Comparison of ENCODE assay signal across 1 cellular context in the genomic region with DNA sequence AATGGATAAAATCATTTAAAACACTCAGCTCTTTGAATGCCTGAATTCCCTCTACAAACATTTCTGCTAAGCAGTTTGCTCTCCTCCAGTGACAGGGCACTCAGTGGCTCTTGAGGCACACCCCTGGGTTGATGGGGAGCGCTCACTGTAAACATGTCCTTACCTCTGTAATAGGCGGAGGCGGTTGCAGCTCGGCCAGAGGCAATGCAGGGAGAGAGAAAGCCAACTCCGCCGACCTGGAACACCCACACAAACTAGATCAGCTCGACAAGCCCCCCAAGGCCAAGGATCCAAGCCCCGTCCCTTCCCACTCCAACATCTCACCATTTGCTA.
TF ChIP-seq lines count a peak whose summit lies in the region.

No MANE protein-coding gene starts in this region.

TF ChIP-seq in HEK293, 187 proteins besides CTCF, POLR2A, EP300 and RAD21 (continued from another document):
- TF ChIP-seq, protein P1, sequence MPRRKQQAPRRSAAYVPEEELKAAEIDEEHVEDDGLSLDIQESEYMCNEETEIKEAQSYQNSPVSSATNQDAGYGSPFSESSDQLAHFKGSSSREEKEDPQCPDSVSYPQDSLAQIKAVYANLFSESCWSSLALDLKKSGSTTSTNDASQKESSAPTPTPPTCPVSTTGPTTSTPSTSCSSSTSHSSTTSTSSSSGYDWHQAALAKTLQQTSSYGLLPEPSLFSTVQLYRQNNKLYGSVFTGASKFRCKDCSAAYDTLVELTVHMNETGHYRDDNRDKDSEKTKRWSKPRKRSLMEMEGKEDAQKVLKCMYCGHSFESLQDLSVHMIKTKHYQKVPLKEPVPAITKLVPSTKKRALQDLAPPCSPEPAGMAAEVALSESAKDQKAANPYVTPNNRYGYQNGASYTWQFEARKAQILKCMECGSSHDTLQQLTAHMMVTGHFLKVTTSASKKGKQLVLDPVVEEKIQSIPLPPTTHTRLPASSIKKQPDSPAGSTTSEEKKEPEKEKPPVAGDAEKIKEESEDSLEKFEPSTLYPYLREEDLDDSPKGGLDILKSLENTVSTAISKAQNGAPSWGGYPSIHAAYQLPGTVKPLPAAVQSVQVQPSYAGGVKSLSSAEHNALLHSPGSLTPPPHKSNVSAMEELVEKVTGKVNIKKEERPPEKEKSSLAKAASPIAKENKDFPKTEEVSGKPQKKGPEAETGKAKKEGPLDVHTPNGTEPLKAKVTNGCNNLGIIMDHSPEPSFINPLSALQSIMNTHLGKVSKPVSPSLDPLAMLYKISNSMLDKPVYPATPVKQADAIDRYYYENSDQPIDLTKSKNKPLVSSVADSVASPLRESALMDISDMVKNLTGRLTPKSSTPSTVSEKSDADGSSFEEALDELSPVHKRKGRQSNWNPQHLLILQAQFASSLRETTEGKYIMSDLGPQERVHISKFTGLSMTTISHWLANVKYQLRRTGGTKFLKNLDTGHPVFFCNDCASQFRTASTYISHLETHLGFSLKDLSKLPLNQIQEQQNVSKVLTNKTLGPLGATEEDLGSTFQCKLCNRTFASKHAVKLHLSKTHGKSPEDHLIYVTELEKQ (tag by site-specific recombination; IDR thresholded peaks at IDR 0.05; ENCODE audit: borderline replicate concordance): no peak
- TF ChIP-seq, protein P2, sequence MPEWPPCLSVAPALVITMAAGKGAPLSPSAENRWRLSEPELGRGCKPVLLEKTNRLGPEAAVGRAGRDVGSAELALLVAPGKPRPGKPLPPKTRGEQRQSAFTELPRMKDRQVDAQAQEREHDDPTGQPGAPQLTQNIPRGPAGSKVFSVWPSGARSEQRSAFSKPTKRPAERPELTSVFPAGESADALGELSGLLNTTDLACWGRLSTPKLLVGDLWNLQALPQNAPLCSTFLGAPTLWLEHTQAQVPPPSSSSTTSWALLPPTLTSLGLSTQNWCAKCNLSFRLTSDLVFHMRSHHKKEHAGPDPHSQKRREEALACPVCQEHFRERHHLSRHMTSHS (tag by site-specific recombination; IDR thresholded peaks at IDR 0.05): no peak
- TF ChIP-seq ZNF146 (tag by site-specific recombination; IDR thresholded peaks at IDR 0.05) (no peak), GLI4 (tag by site-specific recombination; IDR thresholded peaks at IDR 0.05) (0 out of 2 replicates have a peak, but pooled peaks have one; percentile 35), ZFP3 (tag by site-specific recombination; IDR thresholded peaks at IDR 0.05; ENCODE audit: low read depth) (no peak), ZEB2 (tag by site-specific recombination; IDR thresholded peaks at IDR 0.05) (no peak), ZBTB17 (tag by site-specific recombination; IDR thresholded peaks at IDR 0.05) (no peak), ZNF560 (tag by site-specific recombination; IDR thresholded peaks at IDR 0.05; ENCODE audit: borderline replicate concordance) (no peak), ZIC2 (tag by site-specific recombination; IDR thresholded peaks at IDR 0.05) (no peak), ZNF138 (tag by site-specific recombination; IDR thresholded peaks at IDR 0.05; ENCODE audit: borderline replicate concordance) (no peak), ZNF391 (tag by site-specific recombination; IDR thresholded peaks at IDR 0.05; ENCODE audit: borderline replicate concordance, low read depth) (no peak), KLF10 (tag by site-specific recombination; IDR thresholded peaks at IDR 0.05) (no peak), ZNF624 (tag by site-specific recombination; IDR thresholded peaks at IDR 0.05) (no peak), RBAK (tag by site-specific recombination; IDR thresholded peaks at IDR 0.05) (no peak), ZNF626 (tag by site-specific recombination; IDR thresholded peaks at IDR 0.05) (no peak), ZNF501 (tag by site-specific recombination; IDR thresholded peaks at IDR 0.05) (0 out of 2 replicates have a peak, but pooled peaks have one; percentile 22), ZFHX2 (tag by site-specific recombination; conservative IDR thresholded peaks at IDR 0.05) (peak; percentile 94), ZNF558 (tag by site-specific recombination; IDR thresholded peaks at IDR 0.05) (no peak), ZNF121 (tag by site-specific recombination; IDR thresholded peaks at IDR 0.05) (no peak), ZNF785 (tag by site-specific recombination; IDR thresholded peaks at IDR 0.05) (no peak), BCL11A (tag by site-specific recombination; IDR thresholded peaks at IDR 0.05; ENCODE audit: low read depth) (no peak), ZNF549 (tag by site-specific recombination; IDR thresholded peaks at IDR 0.05) (no peak), SP7 (tag by site-specific recombination; IDR thresholded peaks at IDR 0.05) (no peak), ZFP41 (tag by site-specific recombination; IDR thresholded peaks at IDR 0.05; ENCODE audit: borderline replicate concordance) (no peak), ZNF423 (tag by site-specific recombination; IDR thresholded peaks at IDR 0.05) (no peak)
- TF ChIP-seq, protein P3, sequence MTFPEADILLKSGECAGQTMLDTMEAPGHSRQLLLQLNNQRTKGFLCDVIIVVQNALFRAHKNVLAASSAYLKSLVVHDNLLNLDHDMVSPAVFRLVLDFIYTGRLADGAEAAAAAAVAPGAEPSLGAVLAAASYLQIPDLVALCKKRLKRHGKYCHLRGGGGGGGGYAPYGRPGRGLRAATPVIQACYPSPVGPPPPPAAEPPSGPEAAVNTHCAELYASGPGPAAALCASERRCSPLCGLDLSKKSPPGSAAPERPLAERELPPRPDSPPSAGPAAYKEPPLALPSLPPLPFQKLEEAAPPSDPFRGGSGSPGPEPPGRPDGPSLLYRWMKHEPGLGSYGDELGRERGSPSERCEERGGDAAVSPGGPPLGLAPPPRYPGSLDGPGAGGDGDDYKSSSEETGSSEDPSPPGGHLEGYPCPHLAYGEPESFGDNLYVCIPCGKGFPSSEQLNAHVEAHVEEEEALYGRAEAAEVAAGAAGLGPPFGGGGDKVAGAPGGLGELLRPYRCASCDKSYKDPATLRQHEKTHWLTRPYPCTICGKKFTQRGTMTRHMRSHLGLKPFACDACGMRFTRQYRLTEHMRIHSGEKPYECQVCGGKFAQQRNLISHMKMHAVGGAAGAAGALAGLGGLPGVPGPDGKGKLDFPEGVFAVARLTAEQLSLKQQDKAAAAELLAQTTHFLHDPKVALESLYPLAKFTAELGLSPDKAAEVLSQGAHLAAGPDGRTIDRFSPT (tag by site-specific recombination; IDR thresholded peaks at IDR 0.05): no peak
- TF ChIP-seq, protein P4, sequence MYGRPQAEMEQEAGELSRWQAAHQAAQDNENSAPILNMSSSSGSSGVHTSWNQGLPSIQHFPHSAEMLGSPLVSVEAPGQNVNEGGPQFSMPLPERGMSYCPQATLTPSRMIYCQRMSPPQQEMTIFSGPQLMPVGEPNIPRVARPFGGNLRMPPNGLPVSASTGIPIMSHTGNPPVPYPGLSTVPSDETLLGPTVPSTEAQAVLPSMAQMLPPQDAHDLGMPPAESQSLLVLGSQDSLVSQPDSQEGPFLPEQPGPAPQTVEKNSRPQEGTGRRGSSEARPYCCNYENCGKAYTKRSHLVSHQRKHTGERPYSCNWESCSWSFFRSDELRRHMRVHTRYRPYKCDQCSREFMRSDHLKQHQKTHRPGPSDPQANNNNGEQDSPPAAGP (tag by site-specific recombination; IDR thresholded peaks at IDR 0.05): no peak
- TF ChIP-seq, protein P5, sequence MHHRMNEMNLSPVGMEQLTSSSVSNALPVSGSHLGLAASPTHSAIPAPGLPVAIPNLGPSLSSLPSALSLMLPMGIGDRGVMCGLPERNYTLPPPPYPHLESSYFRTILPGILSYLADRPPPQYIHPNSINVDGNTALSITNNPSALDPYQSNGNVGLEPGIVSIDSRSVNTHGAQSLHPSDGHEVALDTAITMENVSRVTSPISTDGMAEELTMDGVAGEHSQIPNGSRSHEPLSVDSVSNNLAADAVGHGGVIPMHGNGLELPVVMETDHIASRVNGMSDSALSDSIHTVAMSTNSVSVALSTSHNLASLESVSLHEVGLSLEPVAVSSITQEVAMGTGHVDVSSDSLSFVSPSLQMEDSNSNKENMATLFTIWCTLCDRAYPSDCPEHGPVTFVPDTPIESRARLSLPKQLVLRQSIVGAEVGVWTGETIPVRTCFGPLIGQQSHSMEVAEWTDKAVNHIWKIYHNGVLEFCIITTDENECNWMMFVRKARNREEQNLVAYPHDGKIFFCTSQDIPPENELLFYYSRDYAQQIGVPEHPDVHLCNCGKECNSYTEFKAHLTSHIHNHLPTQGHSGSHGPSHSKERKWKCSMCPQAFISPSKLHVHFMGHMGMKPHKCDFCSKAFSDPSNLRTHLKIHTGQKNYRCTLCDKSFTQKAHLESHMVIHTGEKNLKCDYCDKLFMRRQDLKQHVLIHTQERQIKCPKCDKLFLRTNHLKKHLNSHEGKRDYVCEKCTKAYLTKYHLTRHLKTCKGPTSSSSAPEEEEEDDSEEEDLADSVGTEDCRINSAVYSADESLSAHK (tag by site-specific recombination; IDR thresholded peaks at IDR 0.05): no peak
- TF ChIP-seq, protein P6, sequence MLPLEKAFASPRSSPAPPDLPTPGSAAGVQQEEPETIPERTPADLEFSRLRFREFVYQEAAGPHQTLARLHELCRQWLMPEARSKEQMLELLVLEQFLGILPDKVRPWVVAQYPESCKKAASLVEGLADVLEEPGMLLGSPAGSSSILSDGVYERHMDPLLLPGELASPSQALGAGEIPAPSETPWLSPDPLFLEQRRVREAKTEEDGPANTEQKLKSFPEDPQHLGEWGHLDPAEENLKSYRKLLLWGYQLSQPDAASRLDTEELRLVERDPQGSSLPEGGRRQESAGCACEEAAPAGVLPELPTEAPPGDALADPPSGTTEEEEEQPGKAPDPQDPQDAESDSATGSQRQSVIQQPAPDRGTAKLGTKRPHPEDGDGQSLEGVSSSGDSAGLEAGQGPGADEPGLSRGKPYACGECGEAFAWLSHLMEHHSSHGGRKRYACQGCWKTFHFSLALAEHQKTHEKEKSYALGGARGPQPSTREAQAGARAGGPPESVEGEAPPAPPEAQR (tag by site-specific recombination; IDR thresholded peaks at IDR 0.05): no peak
- TF ChIP-seq, protein P7, sequence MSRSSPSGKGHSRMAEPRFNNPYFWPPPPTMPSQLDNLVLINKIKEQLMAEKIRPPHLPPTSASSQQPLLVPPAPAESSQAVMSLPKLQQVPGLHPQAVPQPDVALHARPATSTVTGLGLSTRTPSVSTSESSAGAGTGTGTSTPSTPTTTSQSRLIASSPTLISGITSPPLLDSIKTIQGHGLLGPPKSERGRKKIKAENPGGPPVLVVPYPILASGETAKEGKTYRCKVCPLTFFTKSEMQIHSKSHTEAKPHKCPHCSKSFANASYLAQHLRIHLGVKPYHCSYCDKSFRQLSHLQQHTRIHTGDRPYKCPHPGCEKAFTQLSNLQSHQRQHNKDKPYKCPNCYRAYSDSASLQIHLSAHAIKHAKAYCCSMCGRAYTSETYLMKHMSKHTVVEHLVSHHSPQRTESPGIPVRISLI (tag by site-specific recombination; IDR thresholded peaks at IDR 0.05): no peak
- TF ChIP-seq, protein P8, sequence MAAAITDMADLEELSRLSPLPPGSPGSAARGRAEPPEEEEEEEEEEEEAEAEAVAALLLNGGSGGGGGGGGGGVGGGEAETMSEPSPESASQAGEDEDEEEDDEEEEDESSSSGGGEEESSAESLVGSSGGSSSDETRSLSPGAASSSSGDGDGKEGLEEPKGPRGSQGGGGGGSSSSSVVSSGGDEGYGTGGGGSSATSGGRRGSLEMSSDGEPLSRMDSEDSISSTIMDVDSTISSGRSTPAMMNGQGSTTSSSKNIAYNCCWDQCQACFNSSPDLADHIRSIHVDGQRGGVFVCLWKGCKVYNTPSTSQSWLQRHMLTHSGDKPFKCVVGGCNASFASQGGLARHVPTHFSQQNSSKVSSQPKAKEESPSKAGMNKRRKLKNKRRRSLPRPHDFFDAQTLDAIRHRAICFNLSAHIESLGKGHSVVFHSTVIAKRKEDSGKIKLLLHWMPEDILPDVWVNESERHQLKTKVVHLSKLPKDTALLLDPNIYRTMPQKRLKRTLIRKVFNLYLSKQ (tag by site-specific recombination; IDR thresholded peaks at IDR 0.05; ENCODE audit: borderline replicate concordance): no peak
